In genomic region chr17:80103061-80103481, GRCh38 we compare ENCODE assay signal across 13 cellular contexts. TPM values are rescaled to one million over a fixed set of nuclear protein-coding genes. Genes with fewer than 3 reads are reported as not detected.
DNase-seq lines count a peak whose midpoint lies in the region; ATAC-seq and TF ChIP-seq lines count a peak whose summit lies in the region.
"Had no signal": no experiment of that assay in that cellular context is flagged by ENCODE, and none has a peak within 500 bp of the region (broad histone marks: within the 10 kb centered on the region; RNA-seq: fewer than 3 reads in every experiment).

No MANE protein-coding gene starts in this region.

- intact Hi-C loops in activated T-helper 2 cell treated with anti-CD3 and anti-CD28 coated beads, Interferon-gamma antibody, Interleukin-2, Interleukin-4, amounts not matched to agents 10 μg/mL and 5 μg/mL and 100 μg/mL, durations not matched to agents 14 hours and 24 hours and 36 hours (cut with micrococcal nuclease), result loop anchor here (5.0 kb wide), 2 partner anchors 44 to 159 kb away; partner anchors contain the start of genes EIF4A3 and RNF213

- H3K36me3 Mint-ChIP-seq in activated naive CD4-positive, alpha-beta T cell treated with anti-CD3 and anti-CD28 coated beads, Interleukin-2, amount 50 U/mL, for 24 hours, result no peaks in the 10 kb centered on the region
- no peaks in the 10 kb centered on the region for H3K36me3 Mint-ChIP-seq in activated T-helper 2 cell treated with anti-CD3 and anti-CD28 coated beads, Interferon-gamma antibody, Interleukin-2, Interleukin-4, amounts not matched to agents 10 μg/mL and 5 μg/mL and 100 μg/mL, durations not matched to agents 14 hours and 24 hours and 36 hours (ENCODE audit: low read depth)

- H3K4me3 ChIP-seq in foreskin fibroblast (ENCODE audit: low read depth in 1 of 2, low read length in 2 of 2), result no peak overlapping the region

- H3K4me1 Mint-ChIP-seq in activated naive CD4-positive, alpha-beta T cell treated with anti-CD3 and anti-CD28 coated beads, Interleukin-2, amount 50 U/mL, for 24 hours, result peaks cover 31% of the 10 kb centered on the region
- H3K4me1 Mint-ChIP-seq in activated T-helper 2 cell treated with anti-CD3 and anti-CD28 coated beads, Interferon-gamma antibody, Interleukin-2, Interleukin-4, amounts not matched to agents 10 μg/mL and 5 μg/mL and 100 μg/mL, durations not matched to agents 14 hours and 24 hours and 36 hours (ENCODE audit: low read depth), result peaks cover 23% of the 10 kb centered on the region
- H3K4me1 Mint-ChIP-seq in stimulated activated naive CD8-positive, alpha-beta T cell treated with anti-CD3 and anti-CD28 coated beads, Interleukin-15, amount 100 ng/mL, for 72 hours, result peaks cover 41% of the 10 kb centered on the region

- no peak for DNase-seq in activated naive CD4-positive, alpha-beta T cell treated with anti-CD3 and anti-CD28 coated beads, Interleukin-2, amount 50 U/mL, for 16 hours
- no peak for DNase-seq in activated T-helper 2 cell treated with anti-CD3 and anti-CD28 coated beads, Interferon-gamma antibody, Interleukin-2, Interleukin-4, amounts not matched to agents 10 μg/mL and 5 μg/mL and 100 μg/mL, durations not matched to agents 14 hours and 24 hours and 36 hours (ENCODE audit: low spot score)
- DNase-seq in left lobe of liver (ENCODE audit: low spot score), result peak; percentile 46
- DNase-seq in stimulated activated naive CD8-positive, alpha-beta T cell treated with anti-CD3 and anti-CD28 coated beads, Interleukin-15, amount 100 ng/mL, for 72 hours, result no peak
- DNase-seq in GM13977 (ENCODE audit: low spot score), result no peak
- DNase-seq in foreskin fibroblast, result no peak
- DNase-seq: activated CD4-positive, alpha-beta T cell treated with anti-CD3 and anti-CD28 coated beads for 4 hours; amniotic stem cell; NCI-H2029 treated with DMSO at 0.1 percent for 48 hours; stimulated activated CD4-positive, alpha-beta T cell treated with anti-CD3 and anti-CD28 coated beads, Interleukin-1b, Interleukin-23, amount 100 ng/mL, for 48 hours; stimulated activated naive CD4-positive, alpha-beta T cell treated with Interleukin-2 at 50 U/mL for 16 hours had no signal

- no peak overlapping the region for H3K27ac Mint-ChIP-seq in activated naive CD4-positive, alpha-beta T cell treated with anti-CD3 and anti-CD28 coated beads, Interleukin-2, amount 50 U/mL, for 24 hours
- H3K27ac Mint-ChIP-seq in activated T-helper 2 cell treated with anti-CD3 and anti-CD28 coated beads, Interferon-gamma antibody, Interleukin-2, Interleukin-4, amounts not matched to agents 10 μg/mL and 5 μg/mL and 100 μg/mL, durations not matched to agents 14 hours and 24 hours and 36 hours, result peak overlapping the region; percentile 43
- H3K27ac Mint-ChIP-seq in stimulated activated naive CD8-positive, alpha-beta T cell treated with anti-CD3 and anti-CD28 coated beads, Interleukin-15, amount 100 ng/mL, for 72 hours, result no peak overlapping the region

- peak overlapping the region; percentile 62 for H3K4me3 Mint-ChIP-seq in activated naive CD4-positive, alpha-beta T cell treated with anti-CD3 and anti-CD28 coated beads, Interleukin-2, amount 50 U/mL, for 24 hours
- peak overlapping the region; percentile 45 for H3K4me3 Mint-ChIP-seq in activated T-helper 2 cell treated with anti-CD3 and anti-CD28 coated beads, Interferon-gamma antibody, Interleukin-2, Interleukin-4, amounts not matched to agents 10 μg/mL and 5 μg/mL and 100 μg/mL, durations not matched to agents 14 hours and 24 hours and 36 hours (ENCODE audit: low read depth)
- peak overlapping the region; percentile 30 to 97 for H3K4me3 Mint-ChIP-seq in stimulated activated naive CD8-positive, alpha-beta T cell treated with anti-CD3 and anti-CD28 coated beads, Interleukin-15, amount 100 ng/mL, for 72 hours

- in situ Hi-C loops in GM13977 (cut with MboI; ENCODE audit: low pct_unique_long_range_greater_than_20kb, low sequenced_read_pairs, unreplicated experiment), result no loop called here

- TF ChIP-seq CTCF in GM13977 (IDR thresholded peaks at IDR 0.05; ENCODE audit: extremely low read depth, insufficient read depth, missing control alignments) (no peak), foreskin fibroblast (IDR thresholded peaks at IDR 0.05; ENCODE audit: low read depth, low read length) (no peak)

- no peaks in the 10 kb centered on the region for H3K27me3 Mint-ChIP-seq in activated naive CD4-positive, alpha-beta T cell treated with anti-CD3 and anti-CD28 coated beads, Interleukin-2, amount 50 U/mL, for 24 hours
- no peaks in the 10 kb centered on the region for H3K27me3 Mint-ChIP-seq in activated T-helper 2 cell treated with anti-CD3 and anti-CD28 coated beads, Interferon-gamma antibody, Interleukin-2, Interleukin-4, amounts not matched to agents 10 μg/mL and 5 μg/mL and 100 μg/mL, durations not matched to agents 14 hours and 24 hours and 36 hours (ENCODE audit: low read depth)
- no peaks in the 10 kb centered on the region for H3K27me3 Mint-ChIP-seq in stimulated activated naive CD8-positive, alpha-beta T cell treated with anti-CD3 and anti-CD28 coated beads, Interleukin-15, amount 100 ng/mL, for 72 hours

- H3K9me3 Mint-ChIP-seq in activated naive CD4-positive, alpha-beta T cell treated with anti-CD3 and anti-CD28 coated beads, Interleukin-2, amount 50 U/mL, for 24 hours, result no peaks in the 10 kb centered on the region
- no peaks in the 10 kb centered on the region for H3K9me3 Mint-ChIP-seq in activated T-helper 2 cell treated with anti-CD3 and anti-CD28 coated beads, Interferon-gamma antibody, Interleukin-2, Interleukin-4, amounts not matched to agents 10 μg/mL and 5 μg/mL and 100 μg/mL, durations not matched to agents 14 hours and 24 hours and 36 hours
- H3K9me3 Mint-ChIP-seq in stimulated activated naive CD8-positive, alpha-beta T cell treated with anti-CD3 and anti-CD28 coated beads, Interleukin-15, amount 100 ng/mL, for 72 hours, result no peaks in the 10 kb centered on the region

- no peak for ATAC-seq in left lobe of liver
- ATAC-seq in stimulated activated naive CD8-positive, alpha-beta T cell treated with anti-CD3 and anti-CD28 coated beads, Interleukin-15, amount 100 ng/mL, for 72 hours, result no peak
- no peak for ATAC-seq in HG03097 (IDR thresholded peaks at IDR 0.05; ENCODE audit: low FRiP score, unreplicated experiment)

RNA-seq across cellular contexts. Expression of gene GAA, which starts 1.7 kb away (rescaled TPM):
- 23.6 and 26.1 TPM in 2 replicates for total RNA-seq in activated T-helper 2 cell treated with anti-CD3 and anti-CD28 coated beads, Interferon-gamma antibody, Interleukin-2, Interleukin-4, amounts not matched to agents 10 μg/mL and 5 μg/mL and 100 μg/mL, durations not matched to agents 14 hours and 24 hours and 36 hours
- total RNA-seq in left lobe of liver, result 50.6 TPM

RNA-seq across cellular contexts. Expression of gene EIF4A3, which starts 43.9 kb away (rescaled TPM):
- total RNA-seq in activated T-helper 2 cell treated with anti-CD3 and anti-CD28 coated beads, Interferon-gamma antibody, Interleukin-2, Interleukin-4, amounts not matched to agents 10 μg/mL and 5 μg/mL and 100 μg/mL, durations not matched to agents 14 hours and 24 hours and 36 hours, result 167 and 169 TPM in 2 replicates
- 21.8 TPM for total RNA-seq in left lobe of liver
